In the genomic region with DNA sequence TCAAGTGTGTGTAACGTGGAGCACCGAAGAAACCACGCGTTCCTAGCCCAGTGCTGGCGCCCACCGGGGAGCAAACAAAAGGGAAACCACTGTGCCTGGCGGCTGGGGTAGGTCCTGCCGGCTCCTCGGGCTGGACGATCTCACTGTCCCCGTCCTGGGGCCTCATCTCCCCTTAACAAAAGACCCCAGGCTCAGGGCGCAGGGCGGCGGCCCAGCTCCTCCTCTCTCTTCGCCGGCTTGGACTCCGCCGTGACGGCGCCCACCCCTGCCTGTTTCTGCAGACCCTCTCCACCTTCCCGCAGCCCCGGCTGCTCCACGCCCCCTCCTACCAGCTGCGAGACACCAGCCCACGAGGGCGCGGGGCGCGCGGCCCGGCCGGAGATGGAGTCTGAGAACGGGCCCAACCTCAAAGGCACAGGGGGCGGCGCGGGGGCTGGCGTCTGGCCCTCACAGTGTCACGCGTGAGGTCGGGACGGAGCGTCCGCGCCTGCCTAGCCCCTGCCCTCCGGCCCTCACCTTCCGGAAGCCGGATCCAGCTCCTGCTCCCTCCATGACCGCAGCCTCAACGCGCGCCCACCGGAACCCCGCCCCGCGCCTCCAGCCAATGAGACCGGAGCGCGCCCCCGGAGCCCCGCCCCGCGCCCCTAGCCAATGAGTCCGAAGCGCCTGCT, we compare ENCODE assay signal across 1 cellular context.
TF ChIP-seq lines count a peak whose summit lies in the region.

A gene (minus strand): TSS at position 569 of the 671 bp plus-strand sequence. CDS start 17 bp downstream, at position 552.

TF ChIP-seq in HepG2, 621 proteins besides CTCF, POLR2A, EP300 and RAD21 (continued from another document and continues in another):
- TF ChIP-seq, protein P1, sequence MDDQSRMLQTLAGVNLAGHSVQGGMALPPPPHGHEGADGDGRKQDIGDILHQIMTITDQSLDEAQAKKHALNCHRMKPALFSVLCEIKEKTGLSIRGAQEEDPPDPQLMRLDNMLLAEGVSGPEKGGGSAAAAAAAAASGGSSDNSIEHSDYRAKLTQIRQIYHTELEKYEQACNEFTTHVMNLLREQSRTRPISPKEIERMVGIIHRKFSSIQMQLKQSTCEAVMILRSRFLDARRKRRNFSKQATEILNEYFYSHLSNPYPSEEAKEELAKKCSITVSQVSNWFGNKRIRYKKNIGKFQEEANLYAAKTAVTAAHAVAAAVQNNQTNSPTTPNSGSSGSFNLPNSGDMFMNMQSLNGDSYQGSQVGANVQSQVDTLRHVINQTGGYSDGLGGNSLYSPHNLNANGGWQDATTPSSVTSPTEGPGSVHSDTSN (CRISPR knock-in tag; IDR thresholded peaks at IDR 0.05; ENCODE audit: borderline replicate concordance), result no peak
- TF ChIP-seq TAF15 (IDR thresholded peaks at IDR 0.05; ENCODE audit: low read depth, low read length, poor library complexity, severe bottlenecking) (peak; percentile 95), SMAD9 (CRISPR knock-in tag; IDR thresholded peaks at IDR 0.05) (no peak), ZNF343 (CRISPR knock-in tag; IDR thresholded peaks at IDR 0.05) (peak; percentile 68; the same call in 1 of the 2 replicates), HHEX (CRISPR knock-in tag; IDR thresholded peaks at IDR 0.05) (no peak), SPEN (CRISPR knock-in tag; IDR thresholded peaks at IDR 0.05; ENCODE audit: low read depth) (peak; percentile 66; the same call in 1 of the 2 replicates), YY1 (IDR thresholded peaks at IDR 0.05; ENCODE audit: insufficient read depth, insufficient replicate concordance, low read depth, low read length) (peak; percentile 76), SYNCRIP (IDR thresholded peaks at IDR 0.05; ENCODE audit: insufficient read depth, low read depth, low read length) (no peak), DNMT1 (CRISPR knock-in tag; IDR thresholded peaks at IDR 0.05) (0 out of 2 replicates have a peak, but pooled peaks have one; percentile 58), ZBTB3 (CRISPR knock-in tag; IDR thresholded peaks at IDR 0.05; ENCODE audit: borderline replicate concordance, low read depth) (0 out of 2 replicates have a peak, but pooled peaks have one; percentile 56), CENPT (CRISPR knock-in tag; IDR thresholded peaks at IDR 0.05; ENCODE audit: low read depth) (peak; percentile 61; the same call in 1 of the 2 replicates), RBM22 (optimal IDR thresholded peaks at IDR 0.05; ENCODE audit: low read length) (no peak), ZNF224 (CRISPR knock-in tag; IDR thresholded peaks at IDR 0.05) (0 out of 2 replicates have a peak, but pooled peaks have one; percentile 39), ZNF761 (CRISPR knock-in tag; conservative IDR thresholded peaks at IDR 0.05) (no peak), HMG20A (CRISPR knock-in tag; IDR thresholded peaks at IDR 0.05; ENCODE audit: borderline replicate concordance) (no peak), ZNF12 (CRISPR knock-in tag; IDR thresholded peaks at IDR 0.05) (peak; percentile 67; the same call in 1 of the 2 replicates), ZNF674 (CRISPR knock-in tag; IDR thresholded peaks at IDR 0.05; ENCODE audit: low read depth) (no peak), MTA3 (CRISPR knock-in tag; IDR thresholded peaks at IDR 0.05) (no peak), FOXA1 (IDR thresholded peaks at IDR 0.05) (no peak), FOXA1 (CRISPR knock-in tag; IDR thresholded peaks at IDR 0.05) (no peak), SSRP1 (CRISPR knock-in tag; IDR thresholded peaks at IDR 0.05) (peak; percentile 12), RORA (CRISPR knock-in tag; IDR thresholded peaks at IDR 0.05) (no peak), KMT2B (CRISPR knock-in tag; IDR thresholded peaks at IDR 0.05) (peak; percentile 6; the same call in 1 of the 2 replicates), ZNF264 (CRISPR knock-in tag; IDR thresholded peaks at IDR 0.05) (no peak), ZNF773 (CRISPR knock-in tag; IDR thresholded peaks at IDR 0.05; ENCODE audit: borderline replicate concordance) (no peak), SUZ12 (IDR thresholded peaks at IDR 0.05; ENCODE audit: low read depth, low read length) (no peak), MEF2D (CRISPR knock-in tag; IDR thresholded peaks at IDR 0.05) (no peak; the same call in 1 of the 2 replicates), ZNF790 (CRISPR knock-in tag; IDR thresholded peaks at IDR 0.05; ENCODE audit: borderline replicate concordance) (no peak), FOXC1 (CRISPR knock-in tag; IDR thresholded peaks at IDR 0.05; ENCODE audit: borderline replicate concordance) (peak; percentile 61; the same call in 1 of the 2 replicates)
- TF ChIP-seq, protein P2, sequence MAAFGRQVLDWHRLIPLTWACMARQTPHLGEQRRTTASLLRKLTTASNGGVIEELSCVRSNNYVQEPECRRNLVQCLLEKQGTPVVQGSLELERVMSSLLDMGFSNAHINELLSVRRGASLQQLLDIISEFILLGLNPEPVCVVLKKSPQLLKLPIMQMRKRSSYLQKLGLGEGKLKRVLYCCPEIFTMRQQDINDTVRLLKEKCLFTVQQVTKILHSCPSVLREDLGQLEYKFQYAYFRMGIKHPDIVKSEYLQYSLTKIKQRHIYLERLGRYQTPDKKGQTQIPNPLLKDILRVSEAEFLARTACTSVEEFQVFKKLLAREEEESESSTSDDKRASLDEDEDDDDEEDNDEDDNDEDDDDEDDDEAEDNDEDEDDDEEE (CRISPR knock-in tag; IDR thresholded peaks at IDR 0.05), result no peak; the same call in 1 of the 2 replicates
- TF ChIP-seq, protein P3, sequence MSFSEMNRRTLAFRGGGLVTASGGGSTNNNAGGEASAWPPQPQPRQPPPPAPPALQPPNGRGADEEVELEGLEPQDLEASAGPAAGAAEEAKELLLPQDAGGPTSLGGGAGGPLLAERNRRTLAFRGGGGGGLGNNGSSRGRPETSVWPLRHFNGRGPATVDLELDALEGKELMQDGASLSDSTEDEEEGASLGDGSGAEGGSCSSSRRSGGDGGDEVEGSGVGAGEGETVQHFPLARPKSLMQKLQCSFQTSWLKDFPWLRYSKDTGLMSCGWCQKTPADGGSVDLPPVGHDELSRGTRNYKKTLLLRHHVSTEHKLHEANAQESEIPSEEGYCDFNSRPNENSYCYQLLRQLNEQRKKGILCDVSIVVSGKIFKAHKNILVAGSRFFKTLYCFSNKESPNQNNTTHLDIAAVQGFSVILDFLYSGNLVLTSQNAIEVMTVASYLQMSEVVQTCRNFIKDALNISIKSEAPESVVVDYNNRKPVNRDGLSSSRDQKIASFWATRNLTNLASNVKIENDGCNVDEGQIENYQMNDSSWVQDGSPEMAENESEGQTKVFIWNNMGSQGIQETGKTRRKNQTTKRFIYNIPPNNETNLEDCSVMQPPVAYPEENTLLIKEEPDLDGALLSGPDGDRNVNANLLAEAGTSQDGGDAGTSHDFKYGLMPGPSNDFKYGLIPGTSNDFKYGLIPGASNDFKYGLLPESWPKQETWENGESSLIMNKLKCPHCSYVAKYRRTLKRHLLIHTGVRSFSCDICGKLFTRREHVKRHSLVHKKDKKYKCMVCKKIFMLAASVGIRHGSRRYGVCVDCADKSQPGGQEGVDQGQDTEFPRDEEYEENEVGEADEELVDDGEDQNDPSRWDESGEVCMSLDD (CRISPR knock-in tag; IDR thresholded peaks at IDR 0.05; ENCODE audit: borderline replicate concordance), result no peak
- TF ChIP-seq, protein P4, sequence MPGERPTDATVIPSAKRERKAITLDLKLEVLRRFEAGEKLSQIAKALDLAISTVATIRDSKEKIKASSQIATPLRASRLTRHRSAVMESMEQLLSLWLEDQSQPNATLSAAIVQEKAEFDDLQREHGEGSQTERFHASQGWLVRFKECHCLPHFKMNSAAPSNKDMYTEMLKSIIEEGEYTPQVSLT (CRISPR knock-in tag; IDR thresholded peaks at IDR 0.05; ENCODE audit: borderline replicate concordance, low read depth), result no peak
- TF ChIP-seq, protein P5, sequence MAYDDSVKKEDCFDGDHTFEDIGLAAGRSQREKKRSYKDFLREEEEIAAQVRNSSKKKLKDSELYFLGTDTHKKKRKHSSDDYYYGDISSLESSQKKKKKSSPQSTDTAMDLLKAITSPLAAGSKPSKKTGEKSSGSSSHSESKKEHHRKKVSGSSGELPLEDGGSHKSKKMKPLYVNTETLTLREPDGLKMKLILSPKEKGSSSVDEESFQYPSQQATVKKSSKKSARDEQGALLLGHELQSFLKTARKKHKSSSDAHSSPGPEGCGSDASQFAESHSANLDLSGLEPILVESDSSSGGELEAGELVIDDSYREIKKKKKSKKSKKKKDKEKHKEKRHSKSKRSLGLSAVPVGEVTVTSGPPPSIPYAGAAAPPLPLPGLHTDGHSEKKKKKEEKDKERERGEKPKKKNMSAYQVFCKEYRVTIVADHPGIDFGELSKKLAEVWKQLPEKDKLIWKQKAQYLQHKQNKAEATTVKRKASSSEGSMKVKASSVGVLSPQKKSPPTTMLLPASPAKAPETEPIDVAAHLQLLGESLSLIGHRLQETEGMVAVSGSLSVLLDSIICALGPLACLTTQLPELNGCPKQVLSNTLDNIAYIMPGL (CRISPR knock-in tag; IDR thresholded peaks at IDR 0.05; ENCODE audit: borderline replicate concordance in 1 of 2, low read depth in 1 of 2), result peak in 1 of 2 experiments; percentile 86; a peak in 2 of 4 replicates
- TF ChIP-seq, protein P6, sequence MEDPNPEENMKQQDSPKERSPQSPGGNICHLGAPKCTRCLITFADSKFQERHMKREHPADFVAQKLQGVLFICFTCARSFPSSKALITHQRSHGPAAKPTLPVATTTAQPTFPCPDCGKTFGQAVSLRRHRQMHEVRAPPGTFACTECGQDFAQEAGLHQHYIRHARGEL (CRISPR knock-in tag; IDR thresholded peaks at IDR 0.05), result 0 out of 2 replicates have a peak, but pooled peaks have one; percentile 62
- TF ChIP-seq, protein P7, sequence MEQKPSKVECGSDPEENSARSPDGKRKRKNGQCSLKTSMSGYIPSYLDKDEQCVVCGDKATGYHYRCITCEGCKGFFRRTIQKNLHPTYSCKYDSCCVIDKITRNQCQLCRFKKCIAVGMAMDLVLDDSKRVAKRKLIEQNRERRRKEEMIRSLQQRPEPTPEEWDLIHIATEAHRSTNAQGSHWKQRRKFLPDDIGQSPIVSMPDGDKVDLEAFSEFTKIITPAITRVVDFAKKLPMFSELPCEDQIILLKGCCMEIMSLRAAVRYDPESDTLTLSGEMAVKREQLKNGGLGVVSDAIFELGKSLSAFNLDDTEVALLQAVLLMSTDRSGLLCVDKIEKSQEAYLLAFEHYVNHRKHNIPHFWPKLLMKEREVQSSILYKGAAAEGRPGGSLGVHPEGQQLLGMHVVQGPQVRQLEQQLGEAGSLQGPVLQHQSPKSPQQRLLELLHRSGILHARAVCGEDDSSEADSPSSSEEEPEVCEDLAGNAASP (CRISPR knock-in tag; IDR thresholded peaks at IDR 0.05; ENCODE audit: borderline replicate concordance), result no peak; the same call in 1 of the 2 replicates
- TF ChIP-seq, protein P8, sequence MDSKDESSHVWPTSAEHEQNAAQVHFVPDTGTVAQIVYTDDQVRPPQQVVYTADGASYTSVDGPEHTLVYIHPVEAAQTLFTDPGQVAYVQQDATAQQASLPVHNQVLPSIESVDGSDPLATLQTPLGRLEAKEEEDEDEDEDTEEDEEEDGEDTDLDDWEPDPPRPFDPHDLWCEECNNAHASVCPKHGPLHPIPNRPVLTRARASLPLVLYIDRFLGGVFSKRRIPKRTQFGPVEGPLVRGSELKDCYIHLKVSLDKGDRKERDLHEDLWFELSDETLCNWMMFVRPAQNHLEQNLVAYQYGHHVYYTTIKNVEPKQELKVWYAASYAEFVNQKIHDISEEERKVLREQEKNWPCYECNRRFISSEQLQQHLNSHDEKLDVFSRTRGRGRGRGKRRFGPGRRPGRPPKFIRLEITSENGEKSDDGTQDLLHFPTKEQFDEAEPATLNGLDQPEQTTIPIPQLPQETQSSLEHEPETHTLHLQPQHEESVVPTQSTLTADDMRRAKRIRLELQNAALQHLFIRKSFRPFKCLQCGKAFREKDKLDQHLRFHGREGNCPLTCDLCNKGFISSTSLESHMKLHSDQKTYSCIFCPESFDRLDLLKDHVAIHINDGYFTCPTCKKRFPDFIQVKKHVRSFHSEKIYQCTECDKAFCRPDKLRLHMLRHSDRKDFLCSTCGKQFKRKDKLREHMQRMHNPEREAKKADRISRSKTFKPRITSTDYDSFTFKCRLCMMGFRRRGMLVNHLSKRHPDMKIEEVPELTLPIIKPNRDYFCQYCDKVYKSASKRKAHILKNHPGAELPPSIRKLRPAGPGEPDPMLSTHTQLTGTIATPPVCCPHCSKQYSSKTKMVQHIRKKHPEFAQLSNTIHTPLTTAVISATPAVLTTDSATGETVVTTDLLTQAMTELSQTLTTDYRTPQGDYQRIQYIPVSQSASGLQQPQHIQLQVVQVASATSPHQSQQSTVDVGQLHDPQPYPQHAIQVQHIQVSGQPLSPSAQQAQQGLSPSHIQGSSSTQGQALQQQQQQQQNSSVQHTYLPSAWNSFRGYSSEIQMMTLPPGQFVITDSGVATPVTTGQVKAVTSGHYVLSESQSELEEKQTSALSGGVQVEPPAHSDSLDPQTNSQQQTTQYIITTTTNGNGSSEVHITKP (CRISPR knock-in tag; IDR thresholded peaks at IDR 0.05; ENCODE audit: low read depth), result 0 out of 2 replicates have a peak, but pooled peaks have one; percentile 26
- TF ChIP-seq, protein P9, sequence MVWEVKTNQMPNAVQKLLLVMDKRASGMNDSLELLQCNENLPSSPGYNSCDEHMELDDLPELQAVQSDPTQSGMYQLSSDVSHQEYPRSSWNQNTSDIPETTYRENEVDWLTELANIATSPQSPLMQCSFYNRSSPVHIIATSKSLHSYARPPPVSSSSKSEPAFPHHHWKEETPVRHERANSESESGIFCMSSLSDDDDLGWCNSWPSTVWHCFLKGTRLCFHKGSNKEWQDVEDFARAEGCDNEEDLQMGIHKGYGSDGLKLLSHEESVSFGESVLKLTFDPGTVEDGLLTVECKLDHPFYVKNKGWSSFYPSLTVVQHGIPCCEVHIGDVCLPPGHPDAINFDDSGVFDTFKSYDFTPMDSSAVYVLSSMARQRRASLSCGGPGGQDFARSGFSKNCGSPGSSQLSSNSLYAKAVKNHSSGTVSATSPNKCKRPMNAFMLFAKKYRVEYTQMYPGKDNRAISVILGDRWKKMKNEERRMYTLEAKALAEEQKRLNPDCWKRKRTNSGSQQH (CRISPR knock-in tag; IDR thresholded peaks at IDR 0.05; ENCODE audit: low read depth), result no peak
- TF ChIP-seq, protein P10, sequence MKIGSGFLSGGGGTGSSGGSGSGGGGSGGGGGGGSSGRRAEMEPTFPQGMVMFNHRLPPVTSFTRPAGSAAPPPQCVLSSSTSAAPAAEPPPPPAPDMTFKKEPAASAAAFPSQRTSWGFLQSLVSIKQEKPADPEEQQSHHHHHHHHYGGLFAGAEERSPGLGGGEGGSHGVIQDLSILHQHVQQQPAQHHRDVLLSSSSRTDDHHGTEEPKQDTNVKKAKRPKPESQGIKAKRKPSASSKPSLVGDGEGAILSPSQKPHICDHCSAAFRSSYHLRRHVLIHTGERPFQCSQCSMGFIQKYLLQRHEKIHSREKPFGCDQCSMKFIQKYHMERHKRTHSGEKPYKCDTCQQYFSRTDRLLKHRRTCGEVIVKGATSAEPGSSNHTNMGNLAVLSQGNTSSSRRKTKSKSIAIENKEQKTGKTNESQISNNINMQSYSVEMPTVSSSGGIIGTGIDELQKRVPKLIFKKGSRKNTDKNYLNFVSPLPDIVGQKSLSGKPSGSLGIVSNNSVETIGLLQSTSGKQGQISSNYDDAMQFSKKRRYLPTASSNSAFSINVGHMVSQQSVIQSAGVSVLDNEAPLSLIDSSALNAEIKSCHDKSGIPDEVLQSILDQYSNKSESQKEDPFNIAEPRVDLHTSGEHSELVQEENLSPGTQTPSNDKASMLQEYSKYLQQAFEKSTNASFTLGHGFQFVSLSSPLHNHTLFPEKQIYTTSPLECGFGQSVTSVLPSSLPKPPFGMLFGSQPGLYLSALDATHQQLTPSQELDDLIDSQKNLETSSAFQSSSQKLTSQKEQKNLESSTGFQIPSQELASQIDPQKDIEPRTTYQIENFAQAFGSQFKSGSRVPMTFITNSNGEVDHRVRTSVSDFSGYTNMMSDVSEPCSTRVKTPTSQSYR (CRISPR knock-in tag; IDR thresholded peaks at IDR 0.05; ENCODE audit: borderline replicate concordance), result no peak
